16 cellular contexts compared by ENCODE assay signal in the genomic region with DNA sequence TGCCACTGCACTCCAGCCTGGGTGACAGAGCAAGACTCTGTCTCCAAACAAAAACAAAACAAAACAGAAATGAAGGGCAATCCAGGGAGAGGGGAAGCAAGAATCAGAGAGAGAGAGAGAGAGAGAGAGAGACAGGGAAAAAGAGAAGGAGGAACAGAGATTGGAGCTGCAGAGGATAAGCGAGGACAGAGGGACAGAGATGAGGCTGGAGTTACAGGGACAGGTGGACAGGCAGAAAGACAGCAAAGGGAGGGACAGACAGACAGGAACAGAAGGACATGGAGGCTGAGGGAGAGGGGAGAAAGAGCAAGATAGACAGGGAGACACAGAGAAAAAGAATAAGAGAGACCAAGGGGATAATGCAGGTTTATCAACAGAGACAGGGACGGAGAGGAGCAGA. TPM values are rescaled to one million over a fixed set of nuclear protein-coding genes. Genes with fewer than 3 reads are reported as not detected.
A peak's percentile ranks its signal among the peaks of the same experiment; 100 is the strongest.
DNase-seq lines count a peak whose midpoint lies in the region; ATAC-seq and TF ChIP-seq lines count a peak whose summit lies in the region.
"Had no signal": no experiment of that assay in that cellular context is flagged by ENCODE, and none has a peak within 500 bp of the region (broad histone marks: within the 10 kb centered on the region; RNA-seq: fewer than 3 reads in every experiment).

No MANE protein-coding gene starts in this region.

- H3K9ac ChIP-seq in iPS-18a (ENCODE audit: low read length): peak overlapping the region; percentile 8

- H3K27me3 Mint-ChIP-seq in HFFc6 (ENCODE audit: insufficient read depth): peaks cover 45% of the 10 kb centered on the region
- peaks cover 53% of the 10 kb centered on the region for H3K27me3 Mint-ChIP-seq in CD4-positive, alpha-beta T cell
- peaks cover 19% of the 10 kb centered on the region for H3K27me3 Mint-ChIP-seq in T-helper 2 cell treated with Interferon-gamma antibody and Interleukin-4, amounts not matched to agents 5 μg/mL and 100 μg/mL, for 36 hours (ENCODE audit: low read depth)

- H3K27me3 ChIP-seq in iPS-18a (ENCODE audit: control insufficient read depth, insufficient read depth, low read length) (no peaks in the 10 kb centered on the region), osteoblast (ENCODE audit: insufficient read depth, low read length) (peaks cover 37% of the 10 kb centered on the region)
- peaks cover 24% of the 10 kb centered on the region for H3K27me3 ChIP-seq in CD4-positive, alpha-beta T cell (ENCODE audit: control insufficient read depth, insufficient read depth, low read length)

- H3K9me3 ChIP-seq in iPS-18a (ENCODE audit: control insufficient read depth, low read depth, low read length) (no peaks in the 10 kb centered on the region), osteoblast (ENCODE audit: low read depth, low read length) (no peaks in the 10 kb centered on the region)
- no peaks in the 10 kb centered on the region for H3K9me3 ChIP-seq in CD4-positive, alpha-beta T cell (ENCODE audit: control insufficient read depth, low read length)
- H3K9me3 ChIP-seq: BE2C, HAP-1 had no signal

- H3K27ac Mint-ChIP-seq in HFFc6: no peak overlapping the region
- no peak overlapping the region for H3K27ac Mint-ChIP-seq in CD4-positive, alpha-beta T cell
- no peak overlapping the region for H3K27ac Mint-ChIP-seq in T-helper 2 cell treated with Interferon-gamma antibody and Interleukin-4, amounts not matched to agents 5 μg/mL and 100 μg/mL, for 36 hours

- no peaks in the 10 kb centered on the region for H3K36me3 Mint-ChIP-seq in HFFc6 (ENCODE audit: low read depth)
- H3K36me3 Mint-ChIP-seq in CD4-positive, alpha-beta T cell (ENCODE audit: low read depth): no peaks in the 10 kb centered on the region
- no peaks in the 10 kb centered on the region for H3K36me3 Mint-ChIP-seq in T-helper 2 cell treated with Interferon-gamma antibody and Interleukin-4, amounts not matched to agents 5 μg/mL and 100 μg/mL, for 36 hours (ENCODE audit: low read depth)

- no peaks in the 10 kb centered on the region for H4K20me1 ChIP-seq in osteoblast (ENCODE audit: insufficient read depth, low read length)

- no peak for TF ChIP-seq CTCF in HFFc6 (IDR thresholded peaks at IDR 0.05)
- TF ChIP-seq CTCF in osteoblast (IDR thresholded peaks at IDR 0.05; ENCODE audit: extremely low read depth, low read depth, low read length): no peak
- no peak for TF ChIP-seq CTCF in CD4-positive, alpha-beta T cell (IDR thresholded peaks at IDR 0.05)

- CTCF ChIA-PET in CD4-positive, alpha-beta T cell (lab: Charles Lee): no interaction called here

- peak overlapping the region; percentile 18; the same call in 1 of the 2 replicates for H3K4me3 Mint-ChIP-seq in HFFc6
- H3K4me3 Mint-ChIP-seq in CD4-positive, alpha-beta T cell: no peak overlapping the region
- no peak overlapping the region for H3K4me3 Mint-ChIP-seq in T-helper 2 cell treated with Interferon-gamma antibody and Interleukin-4, amounts not matched to agents 5 μg/mL and 100 μg/mL, for 36 hours

- no peak overlapping the region for H3K27ac ChIP-seq in iPS-18a (ENCODE audit: low read length)
- H3K27ac ChIP-seq in osteoblast (ENCODE audit: low read depth, low read length): no peak overlapping the region
- no peak overlapping the region for H3K27ac ChIP-seq in CD4-positive, alpha-beta T cell (ENCODE audit: low read depth, low read length)

- peaks cover 22% of the 10 kb centered on the region for H3K4me1 ChIP-seq in iPS-18a (ENCODE audit: control insufficient read depth, low read depth, low read length)
- no peaks in the 10 kb centered on the region for H3K4me1 ChIP-seq in osteoblast (ENCODE audit: insufficient read depth, low read length)
- H3K4me1 ChIP-seq: BE2C had no signal

- intact Hi-C loops in CD4-positive, alpha-beta T cell (cut with DNase I, micrococcal nuclease): no loop called here

- no peaks in the 10 kb centered on the region for H3K9me3 Mint-ChIP-seq in HFFc6
- no peaks in the 10 kb centered on the region for H3K9me3 Mint-ChIP-seq in CD4-positive, alpha-beta T cell
- H3K9me3 Mint-ChIP-seq in T-helper 2 cell treated with Interferon-gamma antibody and Interleukin-4, amounts not matched to agents 5 μg/mL and 100 μg/mL, for 36 hours: no peaks in the 10 kb centered on the region

- no peaks in the 10 kb centered on the region for H3K36me3 ChIP-seq in iPS-18a (ENCODE audit: control insufficient read depth, low read depth, low read length)
- H3K36me3 ChIP-seq in osteoblast (ENCODE audit: insufficient read depth, low read length): no peaks in the 10 kb centered on the region
- H3K36me3 ChIP-seq: BE2C, HAP-1 had no signal

- DNase-seq in HFFc6 (no peak), osteoblast (ENCODE audit: insufficient read length, low spot score, missing footprints) (no peak), NOMO-1 treated with dmso at 0.1 percent for 144 hours (lab: John Stamatoyannopoulos, UW; ENCODE audit: unreplicated experiment) (no peak)
- no peak for DNase-seq in CD4-positive, alpha-beta T cell
- no peak for DNase-seq in stimulated activated CD4-positive, alpha-beta T cell treated with anti-CD3 and anti-CD28 coated beads, Interleukin-2, amount 100 ng/mL, for 24 hours
- no peak for DNase-seq in T-helper 2 cell treated with Interferon-gamma antibody and Interleukin-4, amounts not matched to agents 5 μg/mL and 100 μg/mL, for 36 hours (ENCODE audit: low spot score)
- DNase-seq: BE2C, GF-D8, IMR-90, Kasumi-1, NCI-H1436, NCI-H2081 had no signal

- H3K4me1 Mint-ChIP-seq in HFFc6 (ENCODE audit: low read depth): no peaks in the 10 kb centered on the region
- no peaks in the 10 kb centered on the region for H3K4me1 Mint-ChIP-seq in CD4-positive, alpha-beta T cell (ENCODE audit: low read depth)
- peaks cover 3% of the 10 kb centered on the region for H3K4me1 Mint-ChIP-seq in T-helper 2 cell treated with Interferon-gamma antibody and Interleukin-4, amounts not matched to agents 5 μg/mL and 100 μg/mL, for 36 hours (ENCODE audit: low read depth)

- POLR2A ChIA-PET in CD4-positive, alpha-beta T cell (lab: Charles Lee): no interaction called here

- H3K4me3 ChIP-seq in iPS-18a (ENCODE audit: low read length): peak overlapping the region; percentile 18
- H3K4me3 ChIP-seq in osteoblast (ENCODE audit: insufficient read depth, low read length): no peak overlapping the region
- H3K4me3 ChIP-seq: HAP-1 had no signal

- ATAC-seq in SK-N-SH treated with all-trans-retinoic acid at 6 μM for 48 hours: 0 out of 3 replicates have a peak, but pooled peaks have one; percentile 14
- ATAC-seq in CD4-positive, alpha-beta T cell (ENCODE audit: poor library complexity): no peak

- H3K4me2 ChIP-seq in osteoblast (ENCODE audit: insufficient read depth, low read length): peak overlapping the region; percentile 28

- H2AFZ ChIP-seq in osteoblast (ENCODE audit: low read length): no peak overlapping the region

- H3K79me2 ChIP-seq in osteoblast (ENCODE audit: insufficient read depth, low read length): no peaks in the 10 kb centered on the region

TF ChIP-seq in SK-N-SH treated with all-trans-retinoic acid at 6 μM for 48 hours, 23 proteins besides CTCF, POLR2A, EP300 and RAD21:
- TF ChIP-seq ISL1 (CRISPR knock-in tag; IDR thresholded peaks at IDR 0.05) (no peak), ZNF70 (CRISPR knock-in tag; IDR thresholded peaks at IDR 0.05) (no peak)
TF ChIP-seq in SK-N-SH treated with all-trans-retinoic acid at 6 μM for 48 hours: peak in this region for 0.

RNA-seq across cellular contexts. Expression of gene CRX, which starts 1.3 kb away (rescaled TPM):
- total RNA-seq in HFFc6 (2021; fragmentation: NEBNext Ultra II Directional; extraction: Animal tissue kit (Norgen Biotek cat#: 25700)): not detected
- total RNA-seq in osteoblast: not detected in 2 replicates
- total RNA-seq in CD4-positive, alpha-beta T cell: not detected
- total RNA-seq: HT-29, IMR-90 had no signal

RNA-seq across cellular contexts. Expression of gene TPRX1, which starts 16.1 kb away (rescaled TPM):
- total RNA-seq in HFFc6 (2021; fragmentation: NEBNext Ultra II Directional; extraction: Animal tissue kit (Norgen Biotek cat#: 25700)): not detected
- not detected in 2 replicates for total RNA-seq in osteoblast
- not detected for total RNA-seq in CD4-positive, alpha-beta T cell
- total RNA-seq: HT-29, IMR-90 had no signal

RNA-seq across cellular contexts. Expression of gene TPRX2, which starts 38.6 kb away (rescaled TPM):
- not detected for total RNA-seq in HFFc6 (2021; fragmentation: NEBNext Ultra II Directional; extraction: Animal tissue kit (Norgen Biotek cat#: 25700))
- not detected in 2 replicates for total RNA-seq in osteoblast
- not detected for total RNA-seq in CD4-positive, alpha-beta T cell
- total RNA-seq: HT-29, IMR-90 had no signal

RNA-seq across cellular contexts. Expression of gene SELENOW, which starts 41.9 kb away (rescaled TPM):
- 100 to 1,000 TPM; 214 to 245 (median 224) TPM for total RNA-seq in HFFc6 (2021; fragmentation: NEBNext Ultra II Directional; extraction: Animal tissue kit (Norgen Biotek cat#: 25700))
- total RNA-seq in osteoblast: 76.7 and 78.4 TPM in 2 replicates
- 10 to 100 TPM; 71.6 TPM for total RNA-seq in CD4-positive, alpha-beta T cell
